ENCODE assay signal across 12 cellular contexts in genomic region chr19:46411088-46412033, GRCh38. TPM values are rescaled to one million over a fixed set of nuclear protein-coding genes. Genes with fewer than 3 reads are reported as not detected.
DNase-seq lines count a peak whose midpoint lies in the region; ATAC-seq, FAIRE-seq and TF ChIP-seq lines count a peak whose summit lies in the region.
"Had no signal": no experiment of that assay in that cellular context is flagged by ENCODE, and none has a peak within 500 bp of the region (broad histone marks: within the 10 kb centered on the region; RNA-seq: fewer than 3 reads in every experiment).

No MANE protein-coding gene starts in this region.

- no peak overlapping the region for H2AK5ac ChIP-seq in H1 (ENCODE audit: low read depth, low read length)
- H2AK5ac ChIP-seq in mesendoderm (ENCODE audit: low read length), result no peak overlapping the region

- intact Hi-C loops in testis (cut with DNase I; ENCODE audit: low total_unique reads), result no loop called here

- H3K79me2 ChIP-seq in H1 (ENCODE audit: control insufficient read depth in 1 of 2, insufficient read depth in 2 of 2, low read length in 2 of 2) (peaks cover 0 to 16% of the 10 kb centered on the region in 2 experiments; a peak in 2 of 4 replicates), mesendoderm (ENCODE audit: control insufficient read depth, insufficient read depth, low read length) (peaks cover 13% of the 10 kb centered on the region)

- H4K91ac ChIP-seq in H1 (replicated peaks; ENCODE audit: insufficient read length, low read length), result no peak overlapping the region

- TF ChIP-seq EP300 in H1 (IDR thresholded peaks at IDR 0.05; ENCODE audit: borderline replicate concordance in 1 of 2, low read depth in 2 of 2, low read length in 2 of 2), result no peak

- H2BK15ac ChIP-seq in H1 (ENCODE audit: low read length), result no peak overlapping the region
- no peak overlapping the region for H2BK15ac ChIP-seq in mesendoderm (replicated peaks; ENCODE audit: low read depth)

- peak overlapping the region; percentile 55 for H3K4me3 ChIP-seq in MG63
- H3K4me3 ChIP-seq in H1 (ENCODE audit: extremely low read depth in 1 of 4, insufficient read depth in 2 of 4, low read depth in 3 of 4, low read length in 4 of 4), result peak overlapping the region; percentile 57 to 88 (median 74)
- peak overlapping the region; percentile 70 for H3K4me3 ChIP-seq in mesendoderm (ENCODE audit: low read length)
- peak overlapping the region; percentile 55 to 73 for H3K4me3 ChIP-seq in testis
- H3K4me3 ChIP-seq: HAP-1 had no signal

- TF ChIP-seq CTCF in H1 (IDR thresholded peaks at IDR 0.05; ENCODE audit: control extremely low read depth in 1 of 3, insufficient read depth in 1 of 3, low read depth in 1 of 3, low read length in 3 of 3) (no peak), testis (IDR thresholded peaks at IDR 0.05) (no peak)

- H4K20me1 ChIP-seq in H1 (replicated peaks in 1 of 2; ENCODE audit: control insufficient read depth in 1 of 2, insufficient read depth in 2 of 2, low read length in 2 of 2), result peaks cover 8 to 14% of the 10 kb centered on the region in 2 experiments

- H3K56ac ChIP-seq in H1 (replicated peaks; ENCODE audit: insufficient read length, low read depth, low read length) (no peak overlapping the region), mesendoderm (ENCODE audit: low read length) (peak overlapping the region; percentile 96)

- no peak overlapping the region for H3K14ac ChIP-seq in H1 (ENCODE audit: insufficient read length)

- POLR2A ChIA-PET in H1 (lab: Charles Lee; ENCODE audit: partially characterized antibody), result interaction anchor here (0.7 to 3.6 kb wide), 2 partner anchors 8 to 107 kb away, joined by 3 to 28 read pairs; no protein-coding TSS in a partner anchor

- peaks cover 22% of the 10 kb centered on the region for H3K23me2 ChIP-seq in H1 (ENCODE audit: low read depth, low read length)

- H3K4ac ChIP-seq in H1 (replicated peaks; ENCODE audit: insufficient read length, low read depth, low read length) (no peak overlapping the region), mesendoderm (ENCODE audit: low read depth, low read length) (no peak overlapping the region)

- no peak for DNase-seq in MG63
- DNase-seq in H1 (ENCODE audit: low read depth in 1 of 2, low spot score in 2 of 2), result no peak
- no peak for DNase-seq in mesendoderm
- DNase-seq in testis, result no peak
- no peak for DNase-seq in NK-92 treated with Interleukin-12 subunit alpha and Interleukin-12 subunit beta, amount 100 ng/mL, for 24 hours (lab: John Stamatoyannopoulos, UW)
- no peak for DNase-seq in SKM-1 treated with dmso at 0.1 percent for 144 hours (lab: John Stamatoyannopoulos, UW; ENCODE audit: unreplicated experiment)
- DNase-seq in stimulated activated CD4-positive, alpha-beta T cell treated with anti-CD3 and anti-CD28 coated beads, Interleukin-4, amount 100 ng/mL, for 1 hour, result no peak
- DNase-seq: activated CD4-positive, alpha-beta memory T cell treated with anti-CD3 and anti-CD28 coated beads, Interleukin-2, amount 10 ng/mL, durations not matched to agents 7 days and 5 days; DND-41; stimulated activated naive B cell treated with anti-CD40 and anti-IgM and Interleukin-4, amounts not matched to agents 10 μg/mL and 1 μg/mL and 100 μg/mL, for 72 hours had no signal

- H4K5ac ChIP-seq in H1 (ENCODE audit: insufficient read length, low read depth, low read length) (no peak overlapping the region), mesendoderm (ENCODE audit: low read length) (no peak overlapping the region)

- H3K4me1 ChIP-seq in H1 (replicated peaks in 1 of 4; ENCODE audit: control insufficient read depth in 3 of 4, insufficient read depth in 4 of 4, low read length in 3 of 4) (peaks cover 3 to 24% (median 15%) of the 10 kb centered on the region in 4 experiments; a peak in 6 of 7 replicates), mesendoderm (ENCODE audit: control insufficient read depth, low read depth, low read length) (peaks cover 4% of the 10 kb centered on the region), testis (peaks cover 28% of the 10 kb centered on the region)

- WGBS in H1 (ENCODE audit: extremely low coverage in 1 of 2, insufficient coverage in 1 of 2, insufficient read length in 1 of 2, insufficient replicate concordance in 2 of 2, low coverage in 1 of 2, low lambda C conversion rate in 2 of 2, missing lambda C conversion rate in 1 of 2), 2 experiments, result 81% methylated on average over 17 of the region's 18 CpGs; no CpG with 5 or more reads in 1 of the 2 experiments
- WGBS in mesendoderm (ENCODE audit: extremely low coverage, insufficient coverage, low lambda C conversion rate), result no CpG with 5 or more reads among the region's 18 CpGs
- 32 to 46% methylated on average over 18 of the region's 18 CpGs for WGBS in testis, 2 donors

- no peak overlapping the region; the same call in 1 of the 2 replicates for H4K8ac ChIP-seq in H1 (ENCODE audit: extremely low read depth, insufficient read depth, low read length)
- H4K8ac ChIP-seq in mesendoderm (ENCODE audit: low read depth, low read length), result no peak overlapping the region

- no peak overlapping the region for H2BK12ac ChIP-seq in H1 (ENCODE audit: low read depth, low read length)

- no peak overlapping the region for H2BK120ac ChIP-seq in H1 (replicated peaks; ENCODE audit: low read depth, low read length)
- H2BK120ac ChIP-seq in mesendoderm (ENCODE audit: low read depth, low read length), result no peak overlapping the region

- H3K36me3 ChIP-seq in MG63, result no peaks in the 10 kb centered on the region
- H3K36me3 ChIP-seq in H1 (ENCODE audit: control insufficient read depth in 2 of 4, insufficient read depth in 4 of 4, low read length in 3 of 4), result 0 out of 8 replicates have a peak, but pooled peaks cover 0 to 2% (median 0%) of the 10 kb centered on the region in 4 experiments
- no peaks in the 10 kb centered on the region for H3K36me3 ChIP-seq in mesendoderm (ENCODE audit: control insufficient read depth, insufficient read depth, low read length)
- H3K36me3 ChIP-seq in testis (ENCODE audit: low read depth, missing control alignments), result no peaks in the 10 kb centered on the region
- H3K36me3 ChIP-seq: HAP-1 had no signal

- H2BK20ac ChIP-seq in H1 (ENCODE audit: low read length), result no peak overlapping the region

- no peak for TF ChIP-seq POLR2A in H1 (IDR thresholded peaks at IDR 0.05; ENCODE audit: control extremely low read depth in 1 of 2, low read depth in 2 of 2, low read length in 2 of 2)
- TF ChIP-seq POLR2A in testis (IDR thresholded peaks at IDR 0.05), result no peak

- FAIRE-seq in H1 (lab: Jason Lieb, UNC), result no peak

- TF ChIP-seq RAD21 in H1 (IDR thresholded peaks at IDR 0.05 in 1 of 2, conservative IDR thresholded peaks at IDR 0.05 in 1 of 2; ENCODE audit: low read depth in 2 of 2, low read length in 2 of 2), result no peak

- H3K79me1 ChIP-seq in H1 (ENCODE audit: low read depth, low read length) (peaks cover 3% of the 10 kb centered on the region), mesendoderm (ENCODE audit: low read length) (peaks cover 13% of the 10 kb centered on the region)

- H3K9ac ChIP-seq in H1 (replicated peaks in 1 of 4; ENCODE audit: extremely low read depth in 1 of 4, low read depth in 3 of 4, low read length in 3 of 4) (no peak overlapping the region; a peak in 1 of 7 replicates), mesendoderm (ENCODE audit: low read length) (peak overlapping the region; percentile 96)

- no peak overlapping the region for H3K27ac ChIP-seq in H1 (ENCODE audit: low read depth, low read length)
- H3K27ac ChIP-seq in mesendoderm (ENCODE audit: low read depth, low read length), result no peak overlapping the region
- H3K27ac ChIP-seq in testis, result peak overlapping the region; percentile 60 to 78

- H3K4me2 ChIP-seq in H1 (ENCODE audit: insufficient read depth in 1 of 2, low read depth in 2 of 2, low read length in 2 of 2) (peak overlapping the region; percentile 83 to 95), mesendoderm (ENCODE audit: low read length) (peak overlapping the region; percentile 100)

- H3K27me3 ChIP-seq in MG63 (no peaks in the 10 kb centered on the region), H1 (replicated peaks in 1 of 4; ENCODE audit: control insufficient read depth in 3 of 4, extremely low read depth in 1 of 4, insufficient read depth in 3 of 4, low read length in 3 of 4) (peaks cover 0 to 20% (median 9%) of the 10 kb centered on the region in 4 experiments; a peak in 5 of 7 replicates), mesendoderm (ENCODE audit: insufficient read depth, low read length, poor library complexity) (no peaks in the 10 kb centered on the region), testis (no peaks in the 10 kb centered on the region)

- no peak for ATAC-seq in GM19455 (IDR thresholded peaks at IDR 0.05; ENCODE audit: unreplicated experiment)
- ATAC-seq: stimulated activated naive B cell treated with anti-CD40 and anti-IgM and Interleukin-4, amounts not matched to agents 10 μg/mL and 1 μg/mL and 100 μg/mL, for 72 hours had no signal

- CTCF ChIA-PET in H1 (lab: Charles Lee; ENCODE audit: partially characterized antibody), result interaction anchor here (0.6 to 4.1 kb wide), 8 partner anchors 9 to 99 kb away, joined by 3 to 23 read pairs (median 6); no protein-coding TSS in a partner anchor

- H2BK5ac ChIP-seq in H1 (ENCODE audit: low read depth, low read length) (no peak overlapping the region), mesendoderm (ENCODE audit: low read length) (no peak overlapping the region)

- H3K23ac ChIP-seq in H1 (ENCODE audit: insufficient read length) (no peak overlapping the region), mesendoderm (ENCODE audit: low read length) (no peak overlapping the region)

- H2AFZ ChIP-seq in H1 (ENCODE audit: low read length), result no peak overlapping the region

- no peaks in the 10 kb centered on the region for H3K9me3 ChIP-seq in MG63
- no peaks in the 10 kb centered on the region for H3K9me3 ChIP-seq in H1 (ENCODE audit: insufficient read depth in 2 of 2, low read depth in 1 of 2, low read length in 1 of 2)
- H3K9me3 ChIP-seq in testis, result no peaks in the 10 kb centered on the region
- H3K9me3 ChIP-seq: HAP-1 had no signal

- H3K18ac ChIP-seq in H1 (ENCODE audit: extremely low read depth, low read length) (peak overlapping the region; percentile 60), mesendoderm (ENCODE audit: low read length) (no peak overlapping the region)

RNA-seq across cellular contexts. Expression of gene CCDC8, which starts 2.0 kb away (rescaled TPM):
- 11.6 and 15.9 TPM in 2 replicates for total RNA-seq in MG63 (2014; rRNA removed; shearing (Covaris generic); ENCODE audit: low replicate concordance)
- 13.6 and 15.1 TPM in 2 replicates for total RNA-seq in H1 (2021; fragmentation: NEBNext Ultra II Directional; extraction: Animal tissue kit (Norgen Biotek cat#: 25700))
- polyA plus RNA-seq in H1 (2011; rRNA removed) (4.9 and 6.6 TPM in 2 replicates), testis (ENCODE audit: insufficient read depth, low read depth, low replicate concordance) (20.1 TPM)
- 8.6 TPM for polyA plus RNA-seq in H1 (2011; cell fraction: cytosol; rRNA removed)
- polyA plus RNA-seq in H1 (2011; cell fraction: nucleus; rRNA removed), result 6.5 TPM
- polyA plus RNA-seq in H1 (2012, experiment 1 of 2), result 10.7 to 12.2 TPM (median 11.4 TPM) in 4 replicates
- 6.5 TPM for polyA plus RNA-seq in H1 (2012, experiment 2 of 2)
- polyA plus RNA-seq in H1 (2013, experiment 1 of 2), result 9.0 TPM
- 9.5 TPM for polyA plus RNA-seq in H1 (2013, experiment 2 of 2)
- 5.4 and 5.9 TPM in 2 replicates for polyA minus RNA-seq in H1 (2011; rRNA and poly(A)+ RNA removed)
- 8.7 TPM for polyA minus RNA-seq in H1 (2011; cell fraction: cytosol; rRNA and poly(A)+ RNA removed)
- 6.8 TPM for polyA minus RNA-seq in H1 (2011; cell fraction: nucleus; rRNA and poly(A)+ RNA removed)
- polyA plus RNA-seq in mesendoderm (2013, experiment 1 of 2), result 11.5 TPM
- 12.1 TPM for polyA plus RNA-seq in mesendoderm (2013, experiment 2 of 2)
- total RNA-seq in testis, result 10 to 100 TPM; 23.3 to 33.8 TPM
- total RNA-seq: activated CD4-positive, alpha-beta memory T cell treated with anti-CD3 and anti-CD28 coated beads, Interleukin-2, amount 10 ng/mL, durations not matched to agents 7 days and 5 days had no signal

RNA-seq across cellular contexts. Expression of gene PNMA8C, which starts 17.4 kb away (rescaled TPM):
- not detected in 2 replicates for total RNA-seq in MG63 (2014; rRNA removed; shearing (Covaris generic); ENCODE audit: low replicate concordance)
- total RNA-seq in H1 (2021; fragmentation: NEBNext Ultra II Directional; extraction: Animal tissue kit (Norgen Biotek cat#: 25700)), result 1.7 and 1.8 TPM in 2 replicates
- polyA plus RNA-seq in H1 (2011; rRNA removed) (0.46 and 0.53 TPM in 2 replicates), testis (ENCODE audit: insufficient read depth, low read depth, low replicate concordance) (1.2 TPM)
- polyA plus RNA-seq in H1 (2011; cell fraction: cytosol; rRNA removed), result 0.48 TPM
- polyA plus RNA-seq in H1 (2011; cell fraction: nucleus; rRNA removed), result 0.46 TPM
- polyA plus RNA-seq in H1 (2012, experiment 1 of 2), result 0.66 to 1.0 TPM (median 0.76 TPM) in 4 replicates
- 0.10 TPM for polyA plus RNA-seq in H1 (2012, experiment 2 of 2)
- polyA plus RNA-seq in H1 (2013, experiment 1 of 2), result 0.57 TPM
- 0.63 TPM for polyA plus RNA-seq in H1 (2013, experiment 2 of 2)
- polyA minus RNA-seq in H1 (2011; rRNA and poly(A)+ RNA removed), result 0.91 and 1.1 TPM in 2 replicates
- 0.59 TPM for polyA minus RNA-seq in H1 (2011; cell fraction: cytosol; rRNA and poly(A)+ RNA removed)
- 0.50 TPM for polyA minus RNA-seq in H1 (2011; cell fraction: nucleus; rRNA and poly(A)+ RNA removed)
- polyA plus RNA-seq in mesendoderm (2013, experiment 1 of 2), result 0.08 TPM
- polyA plus RNA-seq in mesendoderm (2013, experiment 2 of 2), result 0.10 TPM
- 1 to 10 TPM; 1.4 to 1.9 TPM for total RNA-seq in testis
- total RNA-seq: activated CD4-positive, alpha-beta memory T cell treated with anti-CD3 and anti-CD28 coated beads, Interleukin-2, amount 10 ng/mL, durations not matched to agents 7 days and 5 days had no signal

Comparison
In these comparisons a context has a peak if more than half of its experiments do, and no peak if none do; other contexts are left out.
1. H3K27ac ChIP-seq: peak in testis (2 of 2); none in H1 (single experiment) and mesendoderm (single experiment).
2. Peak in every context shown above with its lines, with median percentiles within 50 percentile points of each other: H3K4me3 ChIP-seq.